In genomic region chr9:73200694-73201432, GRCh38 we compare ENCODE assay signal across 8 cellular contexts. TPM values are rescaled to one million over a fixed set of nuclear protein-coding genes. Genes with fewer than 3 reads are reported as not detected.
DNase-seq lines count a peak whose midpoint lies in the region; ATAC-seq and TF ChIP-seq lines count a peak whose summit lies in the region.

No MANE protein-coding gene starts in this region.

- H3K27ac ChIP-seq in RWPE1 = no peak overlapping the region
- H3K27ac ChIP-seq in smooth muscle cell (ENCODE audit: low read depth) = no peak overlapping the region

- H3K4me3 ChIP-seq in smooth muscle cell = no peak overlapping the region

- H3K9ac ChIP-seq in smooth muscle cell (ENCODE audit: low read depth) = no peak overlapping the region

- no peaks in the 10 kb centered on the region for H3K79me2 ChIP-seq in smooth muscle cell (ENCODE audit: low read depth)

- peak; percentile 27 to 67 for DNase-seq in NCI-H526 (lab: John Stamatoyannopoulos, UW)
- no peak for DNase-seq in NCI-H526 treated with DMSO at 0.1 percent for 48 hours (lab: John Stamatoyannopoulos, UW)
- DNase-seq in RWPE1 (ENCODE audit: low spot score) = peak; percentile 40
- DNase-seq in fibroblast of gingiva (ENCODE audit: low read depth) = peak; percentile 30
- DNase-seq in smooth muscle cell (lab: John Stamatoyannopoulos, UW; ENCODE audit: unreplicated experiment) = no peak
- no peak for DNase-seq in activated CD4-positive, alpha-beta T cell treated with anti-CD3 and anti-CD28 coated beads, Interleukin-2, amount 50 U/mL, for 4 hours

- ATAC-seq in HG03439 (IDR thresholded peaks at IDR 0.05; ENCODE audit: unreplicated experiment) = no peak

- POLR2A ChIA-PET in RWPE1 (lab: Yijun Ruan, JAX; ENCODE audit: low non-redundant PET) = no interaction called here

- H3K27me3 ChIP-seq in smooth muscle cell (ENCODE audit: low read depth) = no peaks in the 10 kb centered on the region

- peaks cover 6% of the 10 kb centered on the region for H3K4me1 ChIP-seq in smooth muscle cell (ENCODE audit: low read depth)

- H3K9me3 ChIP-seq in smooth muscle cell (replicated peaks; ENCODE audit: low read depth) = no peaks in the 10 kb centered on the region

- no peaks in the 10 kb centered on the region for H3F3A ChIP-seq in smooth muscle cell (ENCODE audit: low read depth)

- H2AFZ ChIP-seq in smooth muscle cell (ENCODE audit: low read depth) = peak overlapping the region; percentile 66

- peak overlapping the region; percentile 42 for H3K4me2 ChIP-seq in smooth muscle cell

- H4K20me1 ChIP-seq in smooth muscle cell (ENCODE audit: low read depth) = no peaks in the 10 kb centered on the region

- TF ChIP-seq RAD21 in Ishikawa (IDR thresholded peaks at IDR 0.05; ENCODE audit: low read depth) = peak; percentile 81

- TF ChIP-seq EP300 in Ishikawa (IDR thresholded peaks at IDR 0.05; ENCODE audit: borderline replicate concordance) = no peak

- CTCF ChIA-PET in RWPE1 (lab: Yijun Ruan, JAX) = interaction anchor here (0.6 to 1.4 kb wide), 24 partner anchors 9 to 1442 kb away, joined by 3 to 7 read pairs (median 4); no protein-coding TSS in a partner anchor

- TF ChIP-seq CTCF in RWPE1 (conservative IDR thresholded peaks at IDR 0.05; ENCODE audit: low read depth) (peak; percentile 71), smooth muscle cell (IDR thresholded peaks at IDR 0.05; ENCODE audit: borderline replicate concordance, insufficient read depth, poor library complexity, severe bottlenecking) (peak; percentile 63)

- WGBS in smooth muscle cell (ENCODE audit: low lambda C conversion rate) = 57% methylated on average over 9 of the region's 9 CpGs

- no peaks in the 10 kb centered on the region for H3K36me3 ChIP-seq in smooth muscle cell (ENCODE audit: low read depth)

TF ChIP-seq in Ishikawa, 13 proteins besides CTCF, POLR2A, EP300 and RAD21:
- TF ChIP-seq NFIC (IDR thresholded peaks at IDR 0.05) = no peak
- TF ChIP-seq YY1 (IDR thresholded peaks at IDR 0.05; ENCODE audit: low read depth) = no peak
- no peak for TF ChIP-seq TCF12 (IDR thresholded peaks at IDR 0.05; ENCODE audit: low read depth)
- no peak for TF ChIP-seq MAX (IDR thresholded peaks at IDR 0.05)
- no peak for TF ChIP-seq REST (IDR thresholded peaks at IDR 0.05; ENCODE audit: low read depth)
- TF ChIP-seq CREB1 (IDR thresholded peaks at IDR 0.05; ENCODE audit: low read depth) = no peak
- no peak for TF ChIP-seq ZBTB7A (IDR thresholded peaks at IDR 0.05; ENCODE audit: low read depth)
- no peak for TF ChIP-seq EGR1 (IDR thresholded peaks at IDR 0.05)
- no peak for TF ChIP-seq TAF1 (IDR thresholded peaks at IDR 0.05; ENCODE audit: low read depth)
- TF ChIP-seq USF1 (IDR thresholded peaks at IDR 0.05) = no peak
- no peak for TF ChIP-seq CEBPB (IDR thresholded peaks at IDR 0.05)
- TF ChIP-seq TEAD4 (IDR thresholded peaks at IDR 0.05) = no peak
- TF ChIP-seq FOXM1 (IDR thresholded peaks at IDR 0.05; ENCODE audit: borderline replicate concordance, low read depth) = no peak
TF ChIP-seq in Ishikawa: peak in this region for 0.

RNA-seq across cellular contexts. Expression of gene ANXA1, which starts 49.2 kb away (rescaled TPM):
- total RNA-seq in smooth muscle cell = 897 and 967 TPM in 2 replicates
- 266 and 573 TPM in 2 replicates for polyA plus RNA-seq in smooth muscle cell

Comparison
In these comparisons a context has a peak if more than half of its experiments do, and no peak if none do; other contexts are left out.
1. DNase-seq: peak in NCI-H526 (2 of 2), RWPE1 (single experiment) and fibroblast of gingiva (single experiment); none in NCI-H526 treated with DMSO at 0.1 percent for 48 hours (single experiment), smooth muscle cell (single experiment) and activated CD4-positive, alpha-beta T cell treated with anti-CD3 and anti-CD28 coated beads, Interleukin-2, amount 50 U/mL, for 4 hours (0 of 2).